Comparison of ENCODE assay signal across 19 cellular contexts in genomic region chr13:41026806-41027205, GRCh38.
"Had no signal": no experiment of that assay in that cellular context is flagged by ENCODE, and none has a peak within 500 bp of the region (broad histone marks: within the 10 kb centered on the region; RNA-seq: fewer than 3 reads in every experiment).

No MANE protein-coding gene starts in this region.

- H3K9ac ChIP-seq: SK-N-SH had no signal

- ATAC-seq: Panc1, PC-3 had no signal

- H3K9me3 ChIP-seq: SK-N-SH had no signal

- H3K4me2 ChIP-seq: SK-N-SH had no signal

- H3K27ac ChIP-seq: RWPE1 had no signal

- DNase-seq: Karpas-422, KG1, MM.1S, NCI-H1092 treated with DMSO at 0.1 percent for 48 hours, NCI-H1436, NCI-H187, NCI-H2029, NCI-H2081 treated with DMSO at 0.1 percent for 48 hours, NCI-H2171, NCI-H226, NCI-H446, NCI-H510A, NCI-H69, NCI-H774, PC-3, SHP77, SK-N-SH had no signal
